ENCODE assay signal across 7 cellular contexts in genomic region chr21:8197377-8198027, GRCh38.
DNase-seq lines count a peak whose midpoint lies in the region; ATAC-seq and TF ChIP-seq lines count a peak whose summit lies in the region.
"Not testable (repeated sequence)": the region's sequence is repeated elsewhere in the genome, so short reads cannot be mapped to it uniquely, and the experiment has no call there.

No MANE protein-coding gene starts in this region.

- not testable (repeated sequence) for H3K9me3 Mint-ChIP-seq in activated T-cell treated with anti-CD3 and anti-CD28 coated beads, Interleukin-2, amount 50 U/mL, for 4 hours; natural killer cell

- not testable (repeated sequence) for H3K4me1 ChIP-seq in heart right ventricle

- TF ChIP-seq CTCF in heart right ventricle (IDR thresholded peaks at IDR 0.05); natural killer cell (IDR thresholded peaks at IDR 0.05): not testable (repeated sequence)

- not testable (repeated sequence) for H3K9me3 ChIP-seq in heart right ventricle

- not testable (repeated sequence) for H3K27ac ChIP-seq in heart right ventricle

- H3K4me3 Mint-ChIP-seq in activated T-cell treated with anti-CD3 and anti-CD28 coated beads, Interleukin-2, amount 50 U/mL, for 4 hours; natural killer cell: not testable (repeated sequence)

- not testable (repeated sequence) for DNase-seq in activated T-cell treated with anti-CD3 and anti-CD28 coated beads, Interleukin-2, amount 50 U/mL, for 4 hours; heart right ventricle; natural killer cell

- not testable (repeated sequence) for H3K27me3 ChIP-seq in heart right ventricle

- H3K27ac Mint-ChIP-seq in natural killer cell = not testable (repeated sequence)

- not testable (repeated sequence) for H3K36me3 Mint-ChIP-seq in activated T-cell treated with anti-CD3 and anti-CD28 coated beads, Interleukin-2, amount 50 U/mL, for 4 hours (ENCODE audit: insufficient read depth); natural killer cell

- not testable (repeated sequence) for H3K36me3 ChIP-seq in heart right ventricle

- peak; percentile 51 for ATAC-seq in GM18867 (IDR thresholded peaks at IDR 0.05; ENCODE audit: unreplicated experiment)
- peak; percentile 49 for ATAC-seq in GM21619 (IDR thresholded peaks at IDR 0.05; ENCODE audit: unreplicated experiment)
- ATAC-seq in HG02981 (IDR thresholded peaks at IDR 0.05; ENCODE audit: unreplicated experiment) = peak; percentile 53
- ATAC-seq in HG03571 (IDR thresholded peaks at IDR 0.05; ENCODE audit: unreplicated experiment) = peak; percentile 58
- peak; percentile 60 to 69 for ATAC-seq in activated T-cell treated with anti-CD3 and anti-CD28 coated beads, Interleukin-2, amount 50 U/mL, for 4 hours
- peak; percentile 48 to 80 (median 68) for ATAC-seq in heart right ventricle
- peak; percentile 82 to 86 (median 83) for ATAC-seq in natural killer cell

- H3K4me1 Mint-ChIP-seq in activated T-cell treated with anti-CD3 and anti-CD28 coated beads, Interleukin-2, amount 50 U/mL, for 4 hours (ENCODE audit: low read depth); natural killer cell: not testable (repeated sequence)

- H3K27me3 Mint-ChIP-seq in activated T-cell treated with anti-CD3 and anti-CD28 coated beads, Interleukin-2, amount 50 U/mL, for 4 hours (ENCODE audit: low read depth); natural killer cell (ENCODE audit: low read depth in 2 of 2): not testable (repeated sequence)

- WGBS in heart right ventricle, 2 donors = no CpG with 5 or more reads among the region's 20 CpGs

- intact Hi-C loops in heart right ventricle (cut with DNase I); natural killer cell (cut with micrococcal nuclease): not testable (repeated sequence)

- H3K4me3 ChIP-seq in heart right ventricle = not testable (repeated sequence)
